ENCODE assay signal across 23 cellular contexts in genomic region chr1:101483982-101484381, GRCh38.
"Had no signal": no experiment of that assay in that cellular context is flagged by ENCODE, and none has a peak within 500 bp of the region (broad histone marks: within the 10 kb centered on the region; RNA-seq: fewer than 3 reads in every experiment).

No MANE protein-coding gene starts in this region.

- H3K36me3 ChIP-seq: MG63, SJSA1 had no signal

- H3K4me3 ChIP-seq: MG63, SJSA1 had no signal

- H3K4me1 ChIP-seq: SJSA1 had no signal

- DNase-seq: IMR-90, Karpas-422, KG1, MG63, NCI-H1092, NCI-H1105 treated with DMSO at 0.1 percent for 48 hours, NCI-H1417 treated with DMSO at 0.1 percent for 48 hours, NCI-H146, NCI-H1694 treated with DMSO at 0.1 percent for 48 hours, NCI-H1930, NCI-H2107, NCI-H2171, NCI-H226, NCI-H446, NCI-H510A, NCI-H524 treated with DMSO at 0.1 percent for 48 hours, NCI-H774, Right ventricle myocardium superior, RPMI8226, SIG-M5, SW 1271 had no signal

- H3K9me3 ChIP-seq: MG63, SJSA1 had no signal

- ATAC-seq: HepG2 had no signal

- H3K27ac ChIP-seq: SJSA1 had no signal

- H3K27me3 ChIP-seq: MG63, SJSA1 had no signal
